In genomic region chr7:141630621-141631020, GRCh38 we compare ENCODE assay signal across 1 cellular context.
TF ChIP-seq lines count a peak whose summit lies in the region.

No MANE protein-coding gene starts in this region.

TF ChIP-seq in K562, 482 proteins besides CTCF, POLR2A, EP300 and RAD21 (continued from another document):
- TF ChIP-seq, protein P1, sequence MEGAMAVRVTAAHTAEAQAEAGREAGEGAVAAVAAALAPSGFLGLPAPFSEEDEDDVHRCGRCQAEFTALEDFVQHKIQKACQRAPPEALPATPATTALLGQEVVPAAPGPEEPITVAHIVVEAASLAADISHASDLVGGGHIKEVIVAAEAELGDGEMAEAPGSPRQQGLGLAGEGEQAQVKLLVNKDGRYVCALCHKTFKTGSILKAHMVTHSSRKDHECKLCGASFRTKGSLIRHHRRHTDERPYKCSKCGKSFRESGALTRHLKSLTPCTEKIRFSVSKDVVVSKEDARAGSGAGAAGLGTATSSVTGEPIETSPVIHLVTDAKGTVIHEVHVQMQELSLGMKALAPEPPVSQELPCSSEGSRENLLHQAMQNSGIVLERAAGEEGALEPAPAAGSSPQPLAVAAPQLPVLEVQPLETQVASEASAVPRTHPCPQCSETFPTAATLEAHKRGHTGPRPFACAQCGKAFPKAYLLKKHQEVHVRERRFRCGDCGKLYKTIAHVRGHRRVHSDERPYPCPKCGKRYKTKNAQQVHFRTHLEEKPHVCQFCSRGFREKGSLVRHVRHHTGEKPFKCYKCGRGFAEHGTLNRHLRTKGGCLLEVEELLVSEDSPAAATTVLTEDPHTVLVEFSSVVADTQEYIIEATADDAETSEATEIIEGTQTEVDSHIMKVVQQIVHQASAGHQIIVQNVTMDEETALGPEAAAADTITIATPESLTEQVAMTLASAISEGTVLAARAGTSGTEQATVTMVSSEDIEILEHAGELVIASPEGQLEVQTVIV (CRISPR knock-in tag; IDR thresholded peaks at IDR 0.05; ENCODE audit: borderline replicate concordance) = no peak
- TF ChIP-seq ZNF407 (IDR thresholded peaks at IDR 0.05; ENCODE audit: low read depth) = no peak
